ENCODE assay signal across 16 cellular contexts in the genomic region with DNA sequence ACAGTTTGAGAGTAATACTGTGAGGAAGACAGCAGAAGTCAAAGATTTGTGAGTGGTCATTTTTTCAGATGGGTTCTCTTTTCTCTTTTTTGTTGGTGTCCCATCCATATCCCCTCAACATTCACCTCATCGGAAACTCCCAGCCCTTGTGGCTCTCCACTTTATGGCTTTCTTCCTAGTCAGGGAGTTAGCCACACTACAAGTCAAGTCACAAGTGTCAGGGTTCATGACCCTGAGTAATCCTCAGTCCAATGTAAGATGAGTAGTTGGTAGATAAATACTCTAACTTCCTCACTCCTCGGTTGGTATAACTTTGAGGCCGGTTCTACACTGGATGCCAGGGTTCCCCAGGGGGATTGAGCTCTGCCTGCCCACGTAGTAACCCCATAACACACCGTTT. TPM values are rescaled to one million over a fixed set of nuclear protein-coding genes. Genes with fewer than 3 reads are reported as not detected.
DNase-seq lines count a peak whose midpoint lies in the region; ATAC-seq and TF ChIP-seq lines count a peak whose summit lies in the region.
"Had no signal": no experiment of that assay in that cellular context is flagged by ENCODE, and none has a peak within 500 bp of the region (broad histone marks: within the 10 kb centered on the region; RNA-seq: fewer than 3 reads in every experiment).

No MANE protein-coding gene starts in this region.

- no peaks in the 10 kb centered on the region for H3K36me3 ChIP-seq in upper lobe of right lung
- H3K36me3 ChIP-seq: esophagus squamous epithelium, pancreas had no signal

- H3K27me3 Mint-ChIP-seq in activated naive CD4-positive, alpha-beta T cell treated with anti-CD3 and anti-CD28 coated beads, Interleukin-2, amount 10 ng/mL, durations not matched to agents 7 days and 5 days, result peaks cover 12% of the 10 kb centered on the region

- peak overlapping the region; percentile 99 for H3K27ac Mint-ChIP-seq in activated naive CD4-positive, alpha-beta T cell treated with anti-CD3 and anti-CD28 coated beads, Interleukin-2, amount 10 ng/mL, durations not matched to agents 7 days and 5 days
- H3K27ac Mint-ChIP-seq: WTC11 had no signal

- peak; percentile 45 for ATAC-seq in upper lobe of right lung
- ATAC-seq: WTC11 had no signal

- no peak for DNase-seq in activated naive CD4-positive, alpha-beta T cell treated with anti-CD3 and anti-CD28 coated beads, Interleukin-2, amount 10 ng/mL, durations not matched to agents 7 days and 5 days
- no peak for DNase-seq in activated naive CD4-positive, alpha-beta T cell (lab: John Stamatoyannopoulos, UW)
- DNase-seq in kidney glomerular epithelial cell (lab: John Stamatoyannopoulos, UW), result peak; percentile 63
- no peak for DNase-seq in upper lobe of right lung
- DNase-seq in NCI-H69 (lab: John Stamatoyannopoulos, UW), result no peak
- DNase-seq in GM03348 (ENCODE audit: low spot score), result no peak
- DNase-seq in UCSD-AML1 (lab: John Stamatoyannopoulos, UW; ENCODE audit: unreplicated experiment), result no peak
- DNase-seq: activated T-cell treated with anti-CD3 and anti-CD28 coated beads, Interleukin-2, amount 50 U/mL, for 1 hour; esophagus squamous epithelium; KG1; NCI-H187 treated with DMSO at 0.1 percent for 48 hours; pancreas had no signal

- H3K36me3 Mint-ChIP-seq in activated naive CD4-positive, alpha-beta T cell treated with anti-CD3 and anti-CD28 coated beads, Interleukin-2, amount 10 ng/mL, durations not matched to agents 7 days and 5 days, result peaks cover 35% of the 10 kb centered on the region
- H3K36me3 Mint-ChIP-seq: WTC11 had no signal

- intact Hi-C loops in upper lobe of right lung (cut with DNase I), result no loop called here

- CTCF ChIA-PET in activated naive CD4-positive, alpha-beta T cell treated with anti-CD3 and anti-CD28 coated beads, Interleukin-2, amount 10 ng/mL, durations not matched to agents 7 days and 5 days (lab: Charles Lee), result no interaction called here

- peaks cover 61% of the 10 kb centered on the region for H3K4me1 Mint-ChIP-seq in activated naive CD4-positive, alpha-beta T cell treated with anti-CD3 and anti-CD28 coated beads, Interleukin-2, amount 10 ng/mL, durations not matched to agents 7 days and 5 days
- H3K4me1 Mint-ChIP-seq: WTC11 had no signal

- no peaks in the 10 kb centered on the region for H3K27me3 ChIP-seq in upper lobe of right lung
- H3K27me3 ChIP-seq: pancreas had no signal

- H3K4me1 ChIP-seq in upper lobe of right lung, result peaks cover 16% of the 10 kb centered on the region
- H3K4me1 ChIP-seq: pancreas had no signal

- no peak for TF ChIP-seq CTCF in WI38 (IDR thresholded peaks at IDR 0.05; ENCODE audit: low read depth, low read length)
- no peak for TF ChIP-seq CTCF in upper lobe of right lung (IDR thresholded peaks at IDR 0.05)

- H3K9me3 Mint-ChIP-seq in activated naive CD4-positive, alpha-beta T cell treated with anti-CD3 and anti-CD28 coated beads, Interleukin-2, amount 10 ng/mL, durations not matched to agents 7 days and 5 days, result peaks cover 11% of the 10 kb centered on the region
- H3K9me3 Mint-ChIP-seq: WTC11 had no signal

- no peak overlapping the region for H3K27ac ChIP-seq in upper lobe of right lung
- H3K27ac ChIP-seq: pancreas had no signal

- no peaks in the 10 kb centered on the region for H3K9me3 ChIP-seq in upper lobe of right lung
- H3K9me3 ChIP-seq: esophagus squamous epithelium, pancreas had no signal

- no peak overlapping the region for H3K4me3 Mint-ChIP-seq in activated naive CD4-positive, alpha-beta T cell treated with anti-CD3 and anti-CD28 coated beads, Interleukin-2, amount 10 ng/mL, durations not matched to agents 7 days and 5 days
- H3K4me3 Mint-ChIP-seq: WTC11 had no signal

- H3K4me3 ChIP-seq in WI38 (ENCODE audit: low read depth, low read length) (0 out of 2 replicates have a peak overlapping the region, but pooled peaks have one; percentile 4), upper lobe of right lung (no peak overlapping the region)
- H3K4me3 ChIP-seq: coronary artery, esophagus squamous epithelium, pancreas had no signal

RNA-seq across cellular contexts. Expression of gene PTGER2, which starts 41.4 kb away (rescaled TPM):
- 5.3 TPM for total RNA-seq in upper lobe of right lung
- total RNA-seq: temporal lobe had no signal
